ENCODE assay signal across 15 cellular contexts in genomic region chr5:14714706-14715105, GRCh38. TPM values are rescaled to one million over a fixed set of nuclear protein-coding genes. Genes with fewer than 3 reads are reported as not detected.
DNase-seq lines count a peak whose midpoint lies in the region; ATAC-seq and TF ChIP-seq lines count a peak whose summit lies in the region.
"Had no signal": no experiment of that assay in that cellular context is flagged by ENCODE, and none has a peak within 500 bp of the region (broad histone marks: within the 10 kb centered on the region; RNA-seq: fewer than 3 reads in every experiment).

No MANE protein-coding gene starts in this region.

- no peaks in the 10 kb centered on the region for H3K9me2 ChIP-seq in PC-3 (replicated peaks; ENCODE audit: low read length)

- H3K36me3 Mint-ChIP-seq in progenitor cell of endocrine pancreas (ENCODE audit: insufficient read depth): peaks cover 49% of the 10 kb centered on the region

- peaks cover 3% of the 10 kb centered on the region for H3K9me3 Mint-ChIP-seq in progenitor cell of endocrine pancreas (ENCODE audit: low read depth)
- H3K9me3 Mint-ChIP-seq: CD8-positive, alpha-beta memory T cell had no signal

- no peak overlapping the region for H3K27ac Mint-ChIP-seq in progenitor cell of endocrine pancreas
- H3K27ac Mint-ChIP-seq: nephron had no signal

- intact Hi-C loops in PC-3 (cut with micrococcal nuclease): no loop called here

- H3K36me3 ChIP-seq in PC-3 (ENCODE audit: low read depth, low read length): peaks cover 23% of the 10 kb centered on the region; the same call in 1 of the 2 replicates

- H3K4me3 ChIP-seq in PC-3 (ENCODE audit: low read length): no peak overlapping the region
- no peak overlapping the region for H3K4me3 ChIP-seq in coronary artery
- H3K4me3 ChIP-seq: SK-N-MC, stomach had no signal

- H3K9ac ChIP-seq in PC-3 (ENCODE audit: low read length): no peak overlapping the region

- POLR2A ChIA-PET in PC-3 (lab: Charles Lee; ENCODE audit: unreplicated experiment): no interaction called here

- no peak overlapping the region for H3K4me3 Mint-ChIP-seq in progenitor cell of endocrine pancreas (ENCODE audit: low read depth)
- H3K4me3 Mint-ChIP-seq: CD8-positive, alpha-beta memory T cell; nephron had no signal

- no peaks in the 10 kb centered on the region for H4K20me1 ChIP-seq in PC-3 (ENCODE audit: low read length)

- ATAC-seq in PC-3 (no peak), foreskin keratinocyte (peak; percentile 30), GM19395 (IDR thresholded peaks at IDR 0.05; ENCODE audit: unreplicated experiment) (no peak)

- H3K27me3 ChIP-seq in PC-3 (ENCODE audit: low read length): no peaks in the 10 kb centered on the region
- no peaks in the 10 kb centered on the region for H3K27me3 ChIP-seq in foreskin keratinocyte
- H3K27me3 ChIP-seq: stomach had no signal

- H3K9me3 ChIP-seq in PC-3 (ENCODE audit: low read length): no peaks in the 10 kb centered on the region
- H3K9me3 ChIP-seq: stomach had no signal

- no peaks in the 10 kb centered on the region for H3K27me3 Mint-ChIP-seq in progenitor cell of endocrine pancreas
- H3K27me3 Mint-ChIP-seq: CD8-positive, alpha-beta memory T cell had no signal

- peak; percentile 22 for DNase-seq in HK-2 (ENCODE audit: unreplicated experiment)
- DNase-seq in PC-3: peak; percentile 30
- no peak for DNase-seq in foreskin keratinocyte
- DNase-seq in UCSD-AML1 (lab: John Stamatoyannopoulos, UW; ENCODE audit: unreplicated experiment): no peak
- no peak for DNase-seq in progenitor cell of endocrine pancreas (ENCODE audit: low spot score, unreplicated experiment)
- no peak for DNase-seq in coronary artery (ENCODE audit: low spot score)
- DNase-seq: activated CD4-positive, alpha-beta T cell treated with anti-CD3 and anti-CD28 coated beads, Interleukin-2, amount 50 U/mL, for 48 hours; aorta; CD8-positive, alpha-beta memory T cell; stimulated activated CD4-positive, alpha-beta T cell treated with anti-CD3 and anti-CD28 coated beads, Interleukin-15, amount 100 ng/mL, for 24 hours; stomach had no signal

- no peak overlapping the region for H2AFZ ChIP-seq in PC-3 (ENCODE audit: low read length)

- H3F3A ChIP-seq in PC-3 (ENCODE audit: low read length, unreplicated experiment): no peaks in the 10 kb centered on the region

- H3K27ac ChIP-seq in C4-2B (peak overlapping the region; percentile 98), PC-3 (ENCODE audit: low read length) (no peak overlapping the region), foreskin keratinocyte (no peak overlapping the region), coronary artery (no peak overlapping the region)
- H3K27ac ChIP-seq: SK-N-MC, stomach had no signal

- CTCF ChIA-PET in PC-3 (lab: Charles Lee): no interaction called here

- no TSS peak for BruUV-seq in PC-3 (replicated peaks; lab: Mats Ljungman, UMichigan)

- no peaks in the 10 kb centered on the region for H3K79me2 ChIP-seq in PC-3 (ENCODE audit: low read length)

- no peaks in the 10 kb centered on the region for H3K4me1 ChIP-seq in PC-3 (ENCODE audit: insufficient read depth, low read length)
- no peaks in the 10 kb centered on the region for H3K4me1 ChIP-seq in foreskin keratinocyte
- H3K4me1 ChIP-seq: stomach had no signal

- no peak overlapping the region for H3K4me2 ChIP-seq in PC-3 (ENCODE audit: low read length)

- no peaks in the 10 kb centered on the region for H3K4me1 Mint-ChIP-seq in progenitor cell of endocrine pancreas (ENCODE audit: low read depth)

- TF ChIP-seq CTCF in C4-2B (conservative IDR thresholded peaks at IDR 0.05) (no peak), PC-3 (conservative IDR thresholded peaks at IDR 0.05; ENCODE audit: low read depth, low read length) (no peak), foreskin keratinocyte (conservative IDR thresholded peaks at IDR 0.05) (no peak), progenitor cell of endocrine pancreas (IDR thresholded peaks at IDR 0.05; ENCODE audit: unreplicated experiment) (no peak), coronary artery (IDR thresholded peaks at IDR 0.05) (no peak)

RNA-seq across cellular contexts. Expression of gene OTULIN, which starts 50.2 kb away (rescaled TPM):
- 22.4 and 26.7 TPM in 2 replicates for total RNA-seq in PC-3 (2014; rRNA removed)
- 25.2 and 26.2 TPM in 2 replicates for total RNA-seq in foreskin keratinocyte
- polyA plus RNA-seq in foreskin keratinocyte: 9.0 and 11.4 TPM in 2 replicates
- total RNA-seq in progenitor cell of endocrine pancreas: 30.0 and 36.4 TPM in 2 replicates

Comparison
In these comparisons a context has a peak if more than half of its experiments do, and no peak if none do; other contexts are left out.
1. DNase-seq: peak in HK-2 (single experiment) and PC-3 (single experiment); none in foreskin keratinocyte (0 of 2), UCSD-AML1 (single experiment), progenitor cell of endocrine pancreas (single experiment) and coronary artery (single experiment).